17 cellular contexts compared by ENCODE assay signal in the genomic region with DNA sequence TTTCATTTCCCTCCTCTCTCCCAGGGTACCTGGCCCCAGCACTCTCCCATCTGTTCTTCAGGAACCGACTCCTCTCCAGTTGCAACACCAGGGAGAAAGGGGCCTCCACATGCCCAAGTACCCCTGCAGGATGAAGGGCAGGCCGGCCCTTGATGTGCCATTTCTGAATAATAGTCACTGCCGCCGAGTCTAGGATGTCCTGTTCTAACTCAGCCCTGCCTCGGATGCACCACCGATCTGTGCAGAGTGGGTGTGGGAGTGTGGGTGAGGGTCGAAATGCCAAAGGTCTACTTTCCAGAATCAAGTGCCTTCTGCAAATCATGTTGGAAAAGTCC. TPM values are rescaled to one million over a fixed set of nuclear protein-coding genes. Genes with fewer than 3 reads are reported as not detected.
DNase-seq lines count a peak whose midpoint lies in the region; ATAC-seq and TF ChIP-seq lines count a peak whose summit lies in the region.
"Had no signal": no experiment of that assay in that cellular context is flagged by ENCODE, and none has a peak within 500 bp of the region (broad histone marks: within the 10 kb centered on the region; RNA-seq: fewer than 3 reads in every experiment).

No MANE protein-coding gene starts in this region.

- H3K36me3 ChIP-seq in RWPE2 (ENCODE audit: low read depth) (no peaks in the 10 kb centered on the region), mesenchymal stem cell (ENCODE audit: control insufficient read depth in 1 of 2, insufficient read depth in 2 of 2, low read depth in 1 of 2, low read length in 2 of 2) (peaks cover 43 to 65% of the 10 kb centered on the region in 2 experiments), vagina (peaks cover 0 to 25% of the 10 kb centered on the region in 2 donors), aorta (ENCODE audit: control insufficient read depth in 1 of 2, insufficient read depth in 2 of 2, low read length in 1 of 2) (peaks cover 0 to 8% of the 10 kb centered on the region in 2 donors)

- H3K27me3 Mint-ChIP-seq in activated T-cell treated with anti-CD3 and anti-CD28 coated beads, Interleukin-2, amount 50 U/mL, for 72 hours (ENCODE audit: low read depth): no peaks in the 10 kb centered on the region
- H3K27me3 Mint-ChIP-seq: activated B cell treated with CpG ODN at 0.5 μM for 24 hours; activated CD4-positive, alpha-beta memory T cell treated with anti-CD3 and anti-CD28 coated beads, Interleukin-2, amount 10 ng/mL, durations not matched to agents 7 days and 5 days; activated T-cell treated with anti-CD3 and anti-CD28 coated beads, Interleukin-2, amount 50 U/mL, for 24 hours; memory B cell; naive thymus-derived CD8-positive, alpha-beta T cell had no signal

- no peak overlapping the region for H2AK5ac ChIP-seq in mesenchymal stem cell (ENCODE audit: low read length, severe bottlenecking)

- H3K9ac ChIP-seq in mesenchymal stem cell (ENCODE audit: low read length): peak overlapping the region; percentile 7

- H3K4me1 ChIP-seq in RWPE2 (ENCODE audit: insufficient read depth, poor library complexity, severe bottlenecking) (peaks cover 7% of the 10 kb centered on the region), mesenchymal stem cell (ENCODE audit: control insufficient read depth, insufficient read depth, low read depth, low read length) (peaks cover 23% of the 10 kb centered on the region), vagina (peaks cover 20% of the 10 kb centered on the region), aorta (ENCODE audit: control insufficient read depth in 1 of 2, insufficient read depth in 2 of 2, low read length in 2 of 2) (no peaks in the 10 kb centered on the region)

- peak overlapping the region; percentile 6 for H4K91ac ChIP-seq in mesenchymal stem cell (ENCODE audit: low read length)

- H3K4me3 ChIP-seq in RWPE2 (ENCODE audit: severe bottlenecking) (no peak overlapping the region), mesenchymal stem cell (ENCODE audit: insufficient read depth in 1 of 2, low read depth in 1 of 2, low read length in 2 of 2) (no peak overlapping the region), vagina (no peak overlapping the region), coronary artery (no peak overlapping the region), aorta (ENCODE audit: low read length in 2 of 2) (no peak overlapping the region)
- H3K4me3 ChIP-seq: SJSA1 had no signal

- TF ChIP-seq CTCF in RWPE2 (IDR thresholded peaks at IDR 0.05; ENCODE audit: poor library complexity, severe bottlenecking): peak; percentile 58
- TF ChIP-seq CTCF in vagina (IDR thresholded peaks at IDR 0.05): no peak
- TF ChIP-seq CTCF in coronary artery (IDR thresholded peaks at IDR 0.05): no peak

- no peak overlapping the region for H3K23ac ChIP-seq in mesenchymal stem cell (ENCODE audit: low read length in 2 of 2)

- no peak overlapping the region for H2BK15ac ChIP-seq in mesenchymal stem cell (ENCODE audit: low read depth, poor library complexity, severe bottlenecking)

- ATAC-seq in activated T-cell treated with anti-CD3 and anti-CD28 coated beads, Interleukin-2, amount 50 U/mL, for 72 hours (replicated peaks in 1 of 2): peak; percentile 21 to 36
- no peak for ATAC-seq in RWPE2 (ENCODE audit: low read depth)
- no peak for ATAC-seq in HG02885 (IDR thresholded peaks at IDR 0.05; ENCODE audit: poor library complexity, unreplicated experiment)
- no peak for ATAC-seq in aorta (ENCODE audit: low FRiP score)

- no peak for DNase-seq in activated T-cell treated with anti-CD3 and anti-CD28 coated beads, Interleukin-2, amount 50 U/mL, for 72 hours
- DNase-seq in activated T-cell treated with anti-CD3 and anti-CD28 coated beads for 4 hours (no peak), RWPE2 (ENCODE audit: low spot score) (no peak), mesenchymal stem cell (no peak), vagina (ENCODE audit: extremely low spot score in 2 of 2) (no peak), coronary artery (ENCODE audit: low spot score) (no peak), aorta (no peak)
- DNase-seq: GOT3 had no signal

- no peak overlapping the region for H2BK5ac ChIP-seq in mesenchymal stem cell (ENCODE audit: low read depth, low read length, poor library complexity, severe bottlenecking)

- H3K14ac ChIP-seq in mesenchymal stem cell (ENCODE audit: low read length in 2 of 2): no peak overlapping the region

- H3K9me3 ChIP-seq in RWPE2 (ENCODE audit: severe bottlenecking): no peaks in the 10 kb centered on the region
- H3K9me3 ChIP-seq in mesenchymal stem cell (ENCODE audit: control insufficient read depth, low read length): no peaks in the 10 kb centered on the region
- no peaks in the 10 kb centered on the region for H3K9me3 ChIP-seq in vagina
- no peaks in the 10 kb centered on the region for H3K9me3 ChIP-seq in aorta (ENCODE audit: control insufficient read depth, low read length)
- H3K9me3 ChIP-seq: SJSA1 had no signal

- H3K27me3 ChIP-seq in RWPE2 (ENCODE audit: insufficient read depth, poor library complexity, severe bottlenecking) (no peaks in the 10 kb centered on the region), mesenchymal stem cell (ENCODE audit: control insufficient read depth in 1 of 2, insufficient read depth in 1 of 2, low read length in 2 of 2) (no peaks in the 10 kb centered on the region), vagina (no peaks in the 10 kb centered on the region), aorta (ENCODE audit: control insufficient read depth in 1 of 2, insufficient read depth in 2 of 2, low read length in 1 of 2) (no peaks in the 10 kb centered on the region)
- H3K27me3 ChIP-seq: SJSA1 had no signal

- H3K4me3 Mint-ChIP-seq in activated T-cell treated with anti-CD3 and anti-CD28 coated beads, Interleukin-2, amount 50 U/mL, for 72 hours: no peak overlapping the region
- H3K4me3 Mint-ChIP-seq: activated B cell treated with CpG ODN at 0.5 μM for 24 hours; activated CD4-positive, alpha-beta memory T cell treated with anti-CD3 and anti-CD28 coated beads, Interleukin-2, amount 10 ng/mL, durations not matched to agents 7 days and 5 days; activated naive CD4-positive, alpha-beta T cell treated with anti-CD3 and anti-CD28 coated beads, Interleukin-2, amount 10 ng/mL, durations not matched to agents 7 days and 5 days; activated T-cell treated with anti-CD3 and anti-CD28 coated beads, Interleukin-2, amount 50 U/mL, for 24 hours; memory B cell; naive thymus-derived CD8-positive, alpha-beta T cell; type B pancreatic cell had no signal

- no peaks in the 10 kb centered on the region for H3K9me3 Mint-ChIP-seq in activated T-cell treated with anti-CD3 and anti-CD28 coated beads, Interleukin-2, amount 50 U/mL, for 72 hours
- H3K9me3 Mint-ChIP-seq: activated B cell treated with CpG ODN at 0.5 μM for 24 hours; activated CD4-positive, alpha-beta memory T cell treated with anti-CD3 and anti-CD28 coated beads, Interleukin-2, amount 10 ng/mL, durations not matched to agents 7 days and 5 days; activated naive CD4-positive, alpha-beta T cell treated with anti-CD3 and anti-CD28 coated beads, Interleukin-2, amount 10 ng/mL, durations not matched to agents 7 days and 5 days; activated T-cell treated with anti-CD3 and anti-CD28 coated beads, Interleukin-2, amount 50 U/mL, for 24 hours; memory B cell; naive thymus-derived CD8-positive, alpha-beta T cell; type B pancreatic cell had no signal

- intact Hi-C loops in vagina (cut with DNase I) (no loop called here), aorta (cut with DNase I) (loop anchor here (2.0 to 5.0 kb wide), 3 partner anchors 189 to 225 kb away; no protein-coding TSS in a partner anchor)

- no peak overlapping the region for H4K8ac ChIP-seq in mesenchymal stem cell (ENCODE audit: low read length)

- no peak overlapping the region for H3K4me2 ChIP-seq in mesenchymal stem cell (ENCODE audit: low read length, poor library complexity, severe bottlenecking)

- no peak overlapping the region for H3K27ac Mint-ChIP-seq in activated T-cell treated with anti-CD3 and anti-CD28 coated beads, Interleukin-2, amount 50 U/mL, for 72 hours
- H3K27ac Mint-ChIP-seq: activated B cell treated with CpG ODN at 0.5 μM for 24 hours; activated CD4-positive, alpha-beta memory T cell treated with anti-CD3 and anti-CD28 coated beads, Interleukin-2, amount 10 ng/mL, durations not matched to agents 7 days and 5 days; activated naive CD4-positive, alpha-beta T cell treated with anti-CD3 and anti-CD28 coated beads, Interleukin-2, amount 10 ng/mL, durations not matched to agents 7 days and 5 days; memory B cell; type B pancreatic cell had no signal

- H3K4me1 Mint-ChIP-seq in activated T-cell treated with anti-CD3 and anti-CD28 coated beads, Interleukin-2, amount 50 U/mL, for 72 hours (ENCODE audit: low read depth): peaks cover 10% of the 10 kb centered on the region
- H3K4me1 Mint-ChIP-seq: activated B cell treated with CpG ODN at 0.5 μM for 24 hours had no signal

- H2AFZ ChIP-seq in mesenchymal stem cell (ENCODE audit: low read depth, low read length): no peak overlapping the region

- 54% methylated on average over 4 of the region's 7 CpGs for WGBS in mesenchymal stem cell
- WGBS in aorta, 2 donors: 65 to 66% methylated on average over 7 of the region's 7 CpGs

- H2BK120ac ChIP-seq in mesenchymal stem cell (ENCODE audit: low read depth, low read length): no peak overlapping the region

- no peak overlapping the region for H3K4ac ChIP-seq in mesenchymal stem cell (ENCODE audit: low read depth in 1 of 2, low read length in 2 of 2)

- H3K79me1 ChIP-seq in mesenchymal stem cell (replicated peaks; ENCODE audit: low read length, poor library complexity, severe bottlenecking): peaks cover 7% of the 10 kb centered on the region

- no peak for TF ChIP-seq POLR2A in vagina (IDR thresholded peaks at IDR 0.05)

- H3K18ac ChIP-seq in mesenchymal stem cell (ENCODE audit: low read depth in 1 of 2, low read length in 2 of 2): peak overlapping the region in 1 of 2 experiments; percentile 46

- H3K36me3 Mint-ChIP-seq in activated T-cell treated with anti-CD3 and anti-CD28 coated beads, Interleukin-2, amount 50 U/mL, for 72 hours (ENCODE audit: insufficient read depth in 2 of 2): no peaks in the 10 kb centered on the region
- H3K36me3 Mint-ChIP-seq: type B pancreatic cell had no signal

- no peak overlapping the region for H3K27ac ChIP-seq in RWPE2 (ENCODE audit: poor library complexity, severe bottlenecking)
- H3K27ac ChIP-seq in mesenchymal stem cell (ENCODE audit: low read length, poor library complexity, severe bottlenecking): no peak overlapping the region
- peak overlapping the region; percentile 36 for H3K27ac ChIP-seq in vagina
- H3K27ac ChIP-seq in coronary artery: peak overlapping the region in 1 of 2 donors; percentile 9
- H3K27ac ChIP-seq in aorta (ENCODE audit: low read depth in 1 of 2, low read length in 2 of 2): no peak overlapping the region

- H2BK12ac ChIP-seq in mesenchymal stem cell (ENCODE audit: low read length in 2 of 2): no peak overlapping the region

RNA-seq across cellular contexts. Expression of gene SPSB1, which starts 25.4 kb away (rescaled TPM):
- 10 to 100 TPM; 12.2 to 15.6 TPM for total RNA-seq in activated T-cell treated with anti-CD3 and anti-CD28 coated beads, Interleukin-2, amount 50 U/mL, for 72 hours
- 34.8 TPM for polyA plus RNA-seq in mesenchymal stem cell (2013, experiment 1 of 2)
- 35.0 TPM for polyA plus RNA-seq in mesenchymal stem cell (2013, experiment 2 of 2)
- total RNA-seq in vagina: 40.0 TPM
- 10 to 100 TPM; 34.8 to 62.0 TPM for total RNA-seq in aorta
- polyA plus RNA-seq in aorta: 10 to 100 TPM; 21.2 to 36.8 TPM

RNA-seq across cellular contexts. Expression of gene H6PD, which starts 32.7 kb away (rescaled TPM):
- 10 to 100 TPM; 20.2 to 21.0 TPM for total RNA-seq in activated T-cell treated with anti-CD3 and anti-CD28 coated beads, Interleukin-2, amount 50 U/mL, for 72 hours
- 30.1 TPM for polyA plus RNA-seq in mesenchymal stem cell (2013, experiment 1 of 2)
- 29.4 TPM for polyA plus RNA-seq in mesenchymal stem cell (2013, experiment 2 of 2)
- total RNA-seq in vagina: 65.1 TPM
- 10 to 100 TPM; 62.6 to 65.4 TPM for total RNA-seq in aorta
- 10 to 100 TPM in 1 of 2 donors, 1 to 10 TPM in 1; 4.8 to 17.9 TPM for polyA plus RNA-seq in aorta

Comparison
In these comparisons a context has a peak if more than half of its experiments do, and no peak if none do; other contexts are left out.
1. ATAC-seq: peak in activated T-cell treated with anti-CD3 and anti-CD28 coated beads, Interleukin-2, amount 50 U/mL, for 72 hours (2 of 2); none in RWPE2 (single experiment), HG02885 (single experiment) and aorta (single experiment).